ENCODE assay signal across 8 cellular contexts in genomic region chr10:5413012-5413938, GRCh38. TPM values are rescaled to one million over a fixed set of nuclear protein-coding genes. Genes with fewer than 3 reads are reported as not detected.
A peak's percentile ranks its signal among the peaks of the same experiment; 100 is the strongest.
DNase-seq lines count a peak whose midpoint lies in the region; TF ChIP-seq lines count a peak whose summit lies in the region.

No MANE protein-coding gene starts in this region.

- DNase-seq in NCI-H1694 (lab: John Stamatoyannopoulos, UW) (peak; percentile 22), NCI-H1694 treated with DMSO at 0.1 percent for 48 hours (lab: John Stamatoyannopoulos, UW) (no peak), breast epithelium (ENCODE audit: low spot score in 2 of 2) (no peak), kidney tubule cell (ENCODE audit: low spot score) (peak; percentile 57), thyroid gland (peak in 1 of 2 donors; percentile 6), progenitor cell of endocrine pancreas (ENCODE audit: low spot score, unreplicated experiment) (no peak), hippocampal formation (lab: John Stamatoyannopoulos, UW) (no peak)

- H3K27ac Mint-ChIP-seq in progenitor cell of endocrine pancreas: no peak overlapping the region

- intact Hi-C loops in breast epithelium (cut with DNase I; ENCODE audit: low total_unique reads): no loop called here
- intact Hi-C loops in thyroid gland (cut with DNase I): no loop called here

- H3K27ac ChIP-seq in KOPT-K1 (ENCODE audit: low read depth, low read length, poor library complexity, severe bottlenecking) (peak overlapping the region; percentile 73), breast epithelium (peak overlapping the region; percentile 91 to 92), thyroid gland (no peak overlapping the region)

- H3K36me3 Mint-ChIP-seq in progenitor cell of endocrine pancreas (ENCODE audit: insufficient read depth): peaks cover 9% of the 10 kb centered on the region

- no peaks in the 10 kb centered on the region; the same call in 1 of the 2 replicates for H3K36me3 ChIP-seq in KOPT-K1 (ENCODE audit: insufficient read depth, low read length)
- no peaks in the 10 kb centered on the region for H3K36me3 ChIP-seq in breast epithelium
- no peaks in the 10 kb centered on the region for H3K36me3 ChIP-seq in thyroid gland

- no peak for TF ChIP-seq POLR2A in breast epithelium (IDR thresholded peaks at IDR 0.05)
- no peak for TF ChIP-seq POLR2A in thyroid gland (IDR thresholded peaks at IDR 0.05)

- no peaks in the 10 kb centered on the region for H3K4me1 ChIP-seq in breast epithelium
- peaks cover 0 to 4% of the 10 kb centered on the region in 2 donors for H3K4me1 ChIP-seq in thyroid gland

- H3K27me3 Mint-ChIP-seq in progenitor cell of endocrine pancreas: no peaks in the 10 kb centered on the region

- peaks cover 2% of the 10 kb centered on the region for H3K4me1 Mint-ChIP-seq in progenitor cell of endocrine pancreas (ENCODE audit: low read depth)

- H3K4me3 Mint-ChIP-seq in progenitor cell of endocrine pancreas (ENCODE audit: low read depth): no peak overlapping the region

- H3K4me3 ChIP-seq in breast epithelium (peak overlapping the region; percentile 65 to 92 (median 79)), thyroid gland (replicated peaks in 1 of 3) (peak overlapping the region in 2 of 3 donors; percentile 18 to 85)

- peaks cover 10% of the 10 kb centered on the region for H3K9me3 Mint-ChIP-seq in progenitor cell of endocrine pancreas (ENCODE audit: low read depth)

- 19 to 31% methylated on average over 17 to 20 of the region's 20 CpGs for WGBS in thyroid gland, 2 donors

- H3K9me3 ChIP-seq in KOPT-K1 (ENCODE audit: insufficient read depth, low read length, poor library complexity, severe bottlenecking) (peaks cover 24% of the 10 kb centered on the region), breast epithelium (no peaks in the 10 kb centered on the region), thyroid gland (no peaks in the 10 kb centered on the region)

- TF ChIP-seq CTCF in breast epithelium (IDR thresholded peaks at IDR 0.05) (no peak), thyroid gland (IDR thresholded peaks at IDR 0.05) (no peak), progenitor cell of endocrine pancreas (IDR thresholded peaks at IDR 0.05; ENCODE audit: unreplicated experiment) (no peak)

- H3K27me3 ChIP-seq in breast epithelium (no peaks in the 10 kb centered on the region), thyroid gland (no peaks in the 10 kb centered on the region)

RNA-seq across cellular contexts. Expression of gene NET1, which starts 0.9 kb away (rescaled TPM):
- total RNA-seq in breast epithelium (100 to 1,000 TPM in 2 of 3 donors, 10 to 100 TPM in 1; 87.2 to 179 (median 145) TPM), thyroid gland (100 to 1,000 TPM in 2 of 4 donors, 10 to 100 TPM in 2; 50.9 to 151 (median 112) TPM), progenitor cell of endocrine pancreas (97.5 and 103 TPM in 2 replicates)

RNA-seq across cellular contexts. Expression of gene TUBAL3, which starts 8.6 kb away (rescaled TPM):
- total RNA-seq in breast epithelium: 1 to 10 TPM in 2 of 3 donors, not detected in 1; 1.6 to 1.9 TPM
- 1 to 10 TPM in 1 of 4 donors, under 1 TPM in 1, not detected in 2; 0.33 to 1.1 TPM for total RNA-seq in thyroid gland
- total RNA-seq in progenitor cell of endocrine pancreas: not detected in 2 replicates

RNA-seq across cellular contexts. Expression of gene UCN3, which starts 48.5 kb away (rescaled TPM):
- total RNA-seq in breast epithelium: not detected
- not detected for total RNA-seq in thyroid gland
- total RNA-seq in progenitor cell of endocrine pancreas: 1.00 and 1.3 TPM in 2 replicates

Comparison
In these comparisons a context has a peak if more than half of its experiments do, and no peak if none do; other contexts are left out.
1. DNase-seq: peak in NCI-H1694 (single experiment) and kidney tubule cell (single experiment); none in NCI-H1694 treated with DMSO at 0.1 percent for 48 hours (single experiment), breast epithelium (0 of 2), progenitor cell of endocrine pancreas (single experiment) and hippocampal formation (0 of 2).
2. H3K27ac ChIP-seq: peak in KOPT-K1 (single experiment) and breast epithelium (2 of 2); none in thyroid gland (0 of 3).